In the genomic region with DNA sequence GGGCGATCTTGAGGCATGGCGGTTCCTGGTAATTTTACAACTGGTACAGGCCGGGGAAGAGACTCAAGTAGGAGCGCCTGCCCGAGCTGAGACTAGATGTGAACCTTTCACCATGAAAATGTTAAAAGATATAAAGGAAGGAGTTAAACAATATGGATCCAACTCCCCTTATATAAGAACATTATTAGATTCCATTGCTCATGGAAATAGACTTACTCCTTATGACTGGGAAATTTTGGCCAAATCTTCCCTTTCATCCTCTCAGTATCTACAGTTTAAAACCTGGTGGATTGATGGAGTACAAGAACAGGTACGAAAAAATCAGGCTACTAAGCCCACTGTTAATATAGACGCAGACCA, we compare ENCODE assay signal across 18 cellular contexts. TPM values are rescaled to one million over a fixed set of nuclear protein-coding genes. Genes with fewer than 3 reads are reported as not detected.
"Had no signal": no experiment of that assay in that cellular context is flagged by ENCODE, and none has a peak within 500 bp of the region (broad histone marks: within the 10 kb centered on the region; RNA-seq: fewer than 3 reads in every experiment).

No MANE protein-coding gene starts in this region.

RNA-seq across cellular contexts. Expression of gene IGLL1, which starts 40.3 kb away (rescaled TPM):
- total RNA-seq: chondrocyte; dermis microvascular lymphatic vessel endothelial cell; esophagus mucosa; fibroblast of villous mesenchyme; gastrocnemius medialis; heart right ventricle; lung microvascular endothelial cell; mesenteric fat pad; mucosa of descending colon; naive thymus-derived CD8-positive, alpha-beta T cell; pulmonary artery endothelial cell; right atrium auricular region; sigmoid colon; thoracic aorta; transverse colon; urinary bladder had no signal
- polyA plus RNA-seq: heart right ventricle; liver; naive thymus-derived CD8-positive, alpha-beta T cell; sigmoid colon; stomach; urinary bladder had no signal
